2 cellular contexts compared by ENCODE assay signal in the genomic region with DNA sequence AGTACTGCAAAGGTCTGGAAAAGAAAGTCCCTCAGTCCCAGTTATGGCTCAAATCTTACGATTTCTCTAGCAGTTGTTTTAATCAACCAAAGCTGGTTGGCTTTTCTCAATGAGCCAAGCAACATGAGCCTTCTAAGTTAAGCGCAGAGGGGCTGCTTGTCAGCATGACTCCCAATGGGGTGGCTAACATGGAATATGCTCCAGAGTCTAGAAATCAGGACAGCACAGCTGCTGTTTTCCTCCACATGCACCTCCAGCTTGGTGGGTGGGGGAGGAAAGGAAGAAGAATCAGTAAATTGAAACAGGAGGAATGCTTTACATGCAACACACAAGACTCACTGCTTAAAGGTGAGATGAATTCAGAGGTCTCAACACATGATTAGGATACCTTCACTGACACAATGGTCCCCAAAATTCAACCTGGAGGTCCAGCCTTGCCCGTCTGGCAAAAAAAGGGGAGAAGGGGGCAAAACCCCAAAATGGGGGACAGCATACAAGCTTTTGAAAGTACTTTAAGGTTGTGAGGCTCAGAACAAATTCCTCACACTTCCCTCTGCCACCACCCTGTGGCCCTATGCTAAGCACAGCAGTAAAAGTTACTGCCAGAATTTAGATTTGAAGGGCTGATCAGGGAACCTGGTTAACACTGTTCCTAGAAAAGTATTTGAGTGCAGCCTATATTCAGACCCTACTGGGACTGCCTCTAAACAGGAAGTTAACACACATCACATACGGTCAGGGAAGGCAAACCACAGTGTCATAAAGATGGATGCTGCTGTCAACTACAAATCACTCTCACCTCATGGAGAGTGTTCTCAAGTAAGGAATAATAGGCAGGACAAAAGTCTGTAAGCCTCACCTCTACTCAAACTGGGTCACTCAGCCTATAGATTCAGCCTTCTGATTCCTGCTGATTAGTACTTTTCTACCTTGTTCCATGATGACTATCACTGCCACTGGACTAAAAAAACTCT.
A peak's percentile ranks its signal among the peaks of the same experiment; 100 is the strongest.
TF ChIP-seq lines count a peak whose summit lies in the region.

No MANE protein-coding gene starts in this region.

TF ChIP-seq in GM12878, 131 proteins besides CTCF, POLR2A, EP300 and RAD21:
- TF ChIP-seq HCFC1 (IDR thresholded peaks at IDR 0.05; ENCODE audit: low read length) = no peak
- 0 out of 2 replicates have a peak, but pooled peaks have one; percentile 34 for TF ChIP-seq IKZF1 (conservative IDR thresholded peaks at IDR 0.05)
- peak; percentile 51; the same call in 1 of the 2 replicates for TF ChIP-seq SMC3 (IDR thresholded peaks at IDR 0.05; ENCODE audit: borderline replicate concordance, low read length)
- no peak for TF ChIP-seq RB1 (IDR thresholded peaks at IDR 0.05; ENCODE audit: borderline replicate concordance)
- TF ChIP-seq, protein P1, sequence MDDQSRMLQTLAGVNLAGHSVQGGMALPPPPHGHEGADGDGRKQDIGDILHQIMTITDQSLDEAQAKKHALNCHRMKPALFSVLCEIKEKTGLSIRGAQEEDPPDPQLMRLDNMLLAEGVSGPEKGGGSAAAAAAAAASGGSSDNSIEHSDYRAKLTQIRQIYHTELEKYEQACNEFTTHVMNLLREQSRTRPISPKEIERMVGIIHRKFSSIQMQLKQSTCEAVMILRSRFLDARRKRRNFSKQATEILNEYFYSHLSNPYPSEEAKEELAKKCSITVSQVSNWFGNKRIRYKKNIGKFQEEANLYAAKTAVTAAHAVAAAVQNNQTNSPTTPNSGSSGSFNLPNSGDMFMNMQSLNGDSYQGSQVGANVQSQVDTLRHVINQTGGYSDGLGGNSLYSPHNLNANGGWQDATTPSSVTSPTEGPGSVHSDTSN (IDR thresholded peaks at IDR 0.05; ENCODE audit: insufficient replicate concordance, low read depth, low read length) = peak; percentile 68
- no peak for TF ChIP-seq RELA (IDR thresholded peaks at IDR 0.05; ENCODE audit: borderline replicate concordance, partially characterized antibody)
- TF ChIP-seq STAT1 (conservative IDR thresholded peaks at IDR 0.05) = no peak
- TF ChIP-seq, protein P2, sequence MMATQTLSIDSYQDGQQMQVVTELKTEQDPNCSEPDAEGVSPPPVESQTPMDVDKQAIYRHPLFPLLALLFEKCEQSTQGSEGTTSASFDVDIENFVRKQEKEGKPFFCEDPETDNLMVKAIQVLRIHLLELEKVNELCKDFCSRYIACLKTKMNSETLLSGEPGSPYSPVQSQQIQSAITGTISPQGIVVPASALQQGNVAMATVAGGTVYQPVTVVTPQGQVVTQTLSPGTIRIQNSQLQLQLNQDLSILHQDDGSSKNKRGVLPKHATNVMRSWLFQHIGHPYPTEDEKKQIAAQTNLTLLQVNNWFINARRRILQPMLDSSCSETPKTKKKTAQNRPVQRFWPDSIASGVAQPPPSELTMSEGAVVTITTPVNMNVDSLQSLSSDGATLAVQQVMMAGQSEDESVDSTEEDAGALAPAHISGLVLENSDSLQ (IDR thresholded peaks at IDR 0.05) = peak; percentile 69
- TF ChIP-seq MXI1 (IDR thresholded peaks at IDR 0.05; ENCODE audit: low read depth, low read length) = 0 out of 2 replicates have a peak, but pooled peaks have one; percentile 30
- no peak for TF ChIP-seq ZNF217 (IDR thresholded peaks at IDR 0.05)
- TF ChIP-seq, protein P3, sequence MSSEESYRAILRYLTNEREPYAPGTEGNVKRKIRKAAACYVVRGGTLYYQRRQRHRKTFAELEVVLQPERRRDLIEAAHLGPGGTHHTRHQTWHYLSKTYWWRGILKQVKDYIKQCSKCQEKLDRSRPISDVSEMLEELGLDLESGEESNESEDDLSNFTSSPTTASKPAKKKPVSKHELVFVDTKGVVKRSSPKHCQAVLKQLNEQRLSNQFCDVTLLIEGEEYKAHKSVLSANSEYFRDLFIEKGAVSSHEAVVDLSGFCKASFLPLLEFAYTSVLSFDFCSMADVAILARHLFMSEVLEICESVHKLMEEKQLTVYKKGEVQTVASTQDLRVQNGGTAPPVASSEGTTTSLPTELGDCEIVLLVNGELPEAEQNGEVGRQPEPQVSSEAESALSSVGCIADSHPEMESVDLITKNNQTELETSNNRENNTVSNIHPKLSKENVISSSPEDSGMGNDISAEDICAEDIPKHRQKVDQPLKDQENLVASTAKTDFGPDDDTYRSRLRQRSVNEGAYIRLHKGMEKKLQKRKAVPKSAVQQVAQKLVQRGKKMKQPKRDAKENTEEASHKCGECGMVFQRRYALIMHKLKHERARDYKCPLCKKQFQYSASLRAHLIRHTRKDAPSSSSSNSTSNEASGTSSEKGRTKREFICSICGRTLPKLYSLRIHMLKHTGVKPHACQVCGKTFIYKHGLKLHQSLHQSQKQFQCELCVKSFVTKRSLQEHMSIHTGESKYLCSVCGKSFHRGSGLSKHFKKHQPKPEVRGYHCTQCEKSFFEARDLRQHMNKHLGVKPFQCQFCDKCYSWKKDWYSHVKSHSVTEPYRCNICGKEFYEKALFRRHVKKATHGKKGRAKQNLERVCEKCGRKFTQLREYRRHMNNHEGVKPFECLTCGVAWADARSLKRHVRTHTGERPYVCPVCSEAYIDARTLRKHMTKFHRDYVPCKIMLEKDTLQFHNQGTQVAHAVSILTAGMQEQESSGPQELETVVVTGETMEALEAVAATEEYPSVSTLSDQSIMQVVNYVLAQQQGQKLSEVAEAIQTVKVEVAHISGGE (CRISPR knock-in tag; IDR thresholded peaks at IDR 0.05) = peak; percentile 42; the same call in 1 of the 2 replicates
- TF ChIP-seq, protein P4, sequence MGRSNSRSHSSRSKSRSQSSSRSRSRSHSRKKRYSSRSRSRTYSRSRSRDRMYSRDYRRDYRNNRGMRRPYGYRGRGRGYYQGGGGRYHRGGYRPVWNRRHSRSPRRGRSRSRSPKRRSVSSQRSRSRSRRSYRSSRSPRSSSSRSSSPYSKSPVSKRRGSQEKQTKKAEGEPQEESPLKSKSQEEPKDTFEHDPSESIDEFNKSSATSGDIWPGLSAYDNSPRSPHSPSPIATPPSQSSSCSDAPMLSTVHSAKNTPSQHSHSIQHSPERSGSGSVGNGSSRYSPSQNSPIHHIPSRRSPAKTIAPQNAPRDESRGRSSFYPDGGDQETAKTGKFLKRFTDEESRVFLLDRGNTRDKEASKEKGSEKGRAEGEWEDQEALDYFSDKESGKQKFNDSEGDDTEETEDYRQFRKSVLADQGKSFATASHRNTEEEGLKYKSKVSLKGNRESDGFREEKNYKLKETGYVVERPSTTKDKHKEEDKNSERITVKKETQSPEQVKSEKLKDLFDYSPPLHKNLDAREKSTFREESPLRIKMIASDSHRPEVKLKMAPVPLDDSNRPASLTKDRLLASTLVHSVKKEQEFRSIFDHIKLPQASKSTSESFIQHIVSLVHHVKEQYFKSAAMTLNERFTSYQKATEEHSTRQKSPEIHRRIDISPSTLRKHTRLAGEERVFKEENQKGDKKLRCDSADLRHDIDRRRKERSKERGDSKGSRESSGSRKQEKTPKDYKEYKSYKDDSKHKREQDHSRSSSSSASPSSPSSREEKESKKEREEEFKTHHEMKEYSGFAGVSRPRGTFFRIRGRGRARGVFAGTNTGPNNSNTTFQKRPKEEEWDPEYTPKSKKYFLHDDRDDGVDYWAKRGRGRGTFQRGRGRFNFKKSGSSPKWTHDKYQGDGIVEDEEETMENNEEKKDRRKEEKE (IDR thresholded peaks at IDR 0.05) = no peak
- TF ChIP-seq RUNX3 (IDR thresholded peaks at IDR 0.05; ENCODE audit: low read length) = peak; percentile 54; the same call in 1 of the 2 replicates
- no peak for TF ChIP-seq SREBF1 (IDR thresholded peaks at IDR 0.05; ENCODE audit: low read length)
- TF ChIP-seq ZSCAN29 (IDR thresholded peaks at IDR 0.05) = no peak
- TF ChIP-seq IRF4 (IDR thresholded peaks at IDR 0.05; ENCODE audit: low read depth, low read length) = no peak
- TF ChIP-seq POLR2AphosphoS2 (IDR thresholded peaks at IDR 0.05; ENCODE audit: low read depth, low read length) = no peak

TF ChIP-seq in liver, 16 proteins besides CTCF, POLR2A, EP300 and RAD21:
- TF ChIP-seq RXRA (IDR thresholded peaks at IDR 0.05) (no peak), JUND (IDR thresholded peaks at IDR 0.05) (no peak)
- TF ChIP-seq, protein P5, sequence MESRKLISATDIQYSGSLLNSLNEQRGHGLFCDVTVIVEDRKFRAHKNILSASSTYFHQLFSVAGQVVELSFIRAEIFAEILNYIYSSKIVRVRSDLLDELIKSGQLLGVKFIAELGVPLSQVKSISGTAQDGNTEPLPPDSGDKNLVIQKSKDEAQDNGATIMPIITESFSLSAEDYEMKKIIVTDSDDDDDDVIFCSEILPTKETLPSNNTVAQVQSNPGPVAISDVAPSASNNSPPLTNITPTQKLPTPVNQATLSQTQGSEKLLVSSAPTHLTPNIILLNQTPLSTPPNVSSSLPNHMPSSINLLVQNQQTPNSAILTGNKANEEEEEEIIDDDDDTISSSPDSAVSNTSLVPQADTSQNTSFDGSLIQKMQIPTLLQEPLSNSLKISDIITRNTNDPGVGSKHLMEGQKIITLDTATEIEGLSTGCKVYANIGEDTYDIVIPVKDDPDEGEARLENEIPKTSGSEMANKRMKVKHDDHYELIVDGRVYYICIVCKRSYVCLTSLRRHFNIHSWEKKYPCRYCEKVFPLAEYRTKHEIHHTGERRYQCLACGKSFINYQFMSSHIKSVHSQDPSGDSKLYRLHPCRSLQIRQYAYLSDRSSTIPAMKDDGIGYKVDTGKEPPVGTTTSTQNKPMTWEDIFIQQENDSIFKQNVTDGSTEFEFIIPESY (IDR thresholded peaks at IDR 0.05) = no peak
